ENCODE assay signal across 8 cellular contexts in the genomic region with DNA sequence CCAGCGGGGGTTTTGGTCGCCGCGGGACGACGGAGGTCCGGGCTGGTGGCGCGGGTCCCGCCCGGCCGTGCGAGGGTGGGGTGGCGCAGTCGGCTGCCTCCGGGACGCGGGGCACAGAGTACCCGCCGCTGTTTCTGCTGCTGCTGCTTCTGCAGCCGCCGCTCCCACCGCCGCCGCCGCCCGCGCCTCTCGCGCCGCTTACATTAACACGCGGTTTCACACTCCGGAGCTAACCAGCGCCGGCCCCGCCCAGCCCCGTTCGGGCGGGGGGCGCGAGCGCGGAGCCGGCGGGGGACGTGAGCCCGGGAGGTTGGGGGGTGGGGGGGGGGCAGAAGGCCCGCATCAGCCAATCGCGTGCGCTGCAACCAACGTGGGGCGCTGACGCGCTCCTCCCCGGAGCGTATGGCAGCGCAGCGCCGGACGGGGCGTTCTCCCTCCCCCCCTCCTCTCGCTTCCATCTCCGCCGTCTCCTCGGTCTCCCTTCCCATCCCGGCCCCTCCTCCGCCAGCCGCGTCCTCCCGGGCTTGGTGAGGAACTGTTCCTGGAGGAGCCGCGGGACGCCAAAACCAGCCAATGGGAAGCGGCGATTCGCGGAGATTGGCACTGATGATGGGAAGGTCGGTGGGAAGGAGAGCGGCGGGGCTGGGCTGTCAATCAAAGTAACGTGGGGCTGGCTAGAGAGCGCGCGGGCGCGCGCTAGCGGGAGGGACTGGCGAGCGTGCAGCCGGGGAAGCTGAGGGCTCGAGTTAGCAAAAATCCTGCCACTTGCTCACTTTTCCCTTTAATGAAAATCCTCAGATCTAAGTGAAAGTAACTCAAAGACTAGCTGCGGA. TPM values are rescaled to one million over a fixed set of nuclear protein-coding genes. Genes with fewer than 3 reads are reported as not detected.
DNase-seq lines count a peak whose midpoint lies in the region; ATAC-seq and TF ChIP-seq lines count a peak whose summit lies in the region.

Gene TLE1 (minus strand): TSS at position 205 of the 833 bp plus-strand sequence. CDS start 1,307 bp downstream, outside the sequence.

- DNase-seq in DMS153 treated with DMSO at 0.1 percent for 48 hours (lab: John Stamatoyannopoulos, UW; ENCODE audit: unreplicated experiment) (peak; percentile 97), GOT3 (lab: John Stamatoyannopoulos, UW) (peak; percentile 71), LNCaP clone FGC (ENCODE audit: low read depth) (peak; percentile 99), SIG-M5 (lab: John Stamatoyannopoulos, UW) (peak; percentile 52)

- H3K27me3 ChIP-seq in gastroesophageal sphincter (no peaks in the 10 kb centered on the region), neuron (ENCODE audit: insufficient read depth, low read length) (peaks cover 22% of the 10 kb centered on the region), stomach smooth muscle (ENCODE audit: control insufficient read depth in 1 of 2, insufficient read depth in 2 of 2, low read length in 2 of 2) (no peaks in the 10 kb centered on the region)

- no peaks in the 10 kb centered on the region for H3K9me3 ChIP-seq in gastroesophageal sphincter
- H3K9me3 ChIP-seq in neuron (ENCODE audit: low read length), result no peaks in the 10 kb centered on the region
- no peaks in the 10 kb centered on the region for H3K9me3 ChIP-seq in stomach smooth muscle (ENCODE audit: control insufficient read depth in 2 of 2, low read length in 2 of 2)

- peak within 1 kb of the TSS; percentile 80 for H3K27ac Mint-ChIP-seq in activated naive CD4-positive, alpha-beta T cell treated with anti-CD3 and anti-CD28 coated beads, Interleukin-2, amount 50 U/mL, for 24 hours

- peak; percentile 83 to 96 for TF ChIP-seq POLR2A in gastroesophageal sphincter (IDR thresholded peaks at IDR 0.05)

- no peak for TF ChIP-seq EP300 in gastroesophageal sphincter (IDR thresholded peaks at IDR 0.05)

- H3K4me1 ChIP-seq in gastroesophageal sphincter (peaks cover 0 to 42% (median 8%) of the 10 kb centered on the region in 3 donors), neuron (ENCODE audit: insufficient read depth, low read length) (peaks cover 33% of the 10 kb centered on the region), stomach smooth muscle (ENCODE audit: control insufficient read depth, insufficient read depth, low read length) (peaks cover 11% of the 10 kb centered on the region)

- peak within 1 kb of the TSS; percentile 87 for H3K4me3 Mint-ChIP-seq in activated naive CD4-positive, alpha-beta T cell treated with anti-CD3 and anti-CD28 coated beads, Interleukin-2, amount 50 U/mL, for 24 hours

- H3K4me1 Mint-ChIP-seq in activated naive CD4-positive, alpha-beta T cell treated with anti-CD3 and anti-CD28 coated beads, Interleukin-2, amount 50 U/mL, for 24 hours, result peaks cover 7% of the 10 kb centered on the region

- H3K36me3 ChIP-seq in gastroesophageal sphincter, result peaks cover 0 to 9% of the 10 kb centered on the region in 2 donors
- H3K36me3 ChIP-seq in neuron (ENCODE audit: insufficient read depth, low read length), result peaks cover 8% of the 10 kb centered on the region
- H3K36me3 ChIP-seq in stomach smooth muscle (ENCODE audit: control insufficient read depth in 2 of 2, insufficient read depth in 2 of 2, low read length in 2 of 2), result no peaks in the 10 kb centered on the region

- H3K4me3 ChIP-seq in LNCaP clone FGC (ENCODE audit: low read depth, low read length) (peak within 1 kb of the TSS; percentile 67), gastroesophageal sphincter (peak within 1 kb of the TSS; percentile 70 to 73), neuron (ENCODE audit: low read length) (peak within 1 kb of the TSS; percentile 71), stomach smooth muscle (ENCODE audit: low read length in 2 of 2) (peak within 1 kb of the TSS; percentile 73 to 89)

- peaks cover 19% of the 10 kb centered on the region for H3K27me3 Mint-ChIP-seq in activated naive CD4-positive, alpha-beta T cell treated with anti-CD3 and anti-CD28 coated beads, Interleukin-2, amount 50 U/mL, for 24 hours

- H3K36me3 Mint-ChIP-seq in activated naive CD4-positive, alpha-beta T cell treated with anti-CD3 and anti-CD28 coated beads, Interleukin-2, amount 50 U/mL, for 24 hours, result no peaks in the 10 kb centered on the region

- H3K9me3 Mint-ChIP-seq in activated naive CD4-positive, alpha-beta T cell treated with anti-CD3 and anti-CD28 coated beads, Interleukin-2, amount 50 U/mL, for 24 hours, result no peaks in the 10 kb centered on the region

- ATAC-seq in gastroesophageal sphincter, result peak; percentile 97

- 0% methylated on average over 3 to 10 of the region's 95 CpGs for WGBS in gastroesophageal sphincter (ENCODE audit: low coverage in 1 of 2), 2 donors

- peak within 1 kb of the TSS; percentile 83 to 84 for H3K9ac ChIP-seq in stomach smooth muscle (ENCODE audit: low read length in 2 of 2)

- peak within 1 kb of the TSS; percentile 41 for H2AFZ ChIP-seq in neuron (ENCODE audit: low read depth, low read length)

- peak within 1 kb of the TSS; percentile 80 to 98 (median 94) for H3K27ac ChIP-seq in gastroesophageal sphincter
- peak within 1 kb of the TSS; percentile 78 for H3K27ac ChIP-seq in stomach smooth muscle (ENCODE audit: low read length)

- TF ChIP-seq CTCF in LNCaP clone FGC (IDR thresholded peaks at IDR 0.05; ENCODE audit: control insufficient read depth, extremely low read depth, insufficient read depth) (no peak), gastroesophageal sphincter (IDR thresholded peaks at IDR 0.05) (peak in 1 of 4 experiments; percentile 6)

RNA-seq across cellular contexts. Expression of gene TLE1, which starts in this region (rescaled TPM):
- total RNA-seq in gastroesophageal sphincter, result 10 to 100 TPM; 43.6 to 86.2 (median 68.2) TPM

Comparison
In these comparisons a context has a peak if more than half of its experiments do, and no peak if none do; other contexts are left out.
1. Peak in every context shown above with its lines: DNase-seq, ATAC-seq, H3K4me3 ChIP-seq and H3K27ac ChIP-seq.